8 cellular contexts compared by ENCODE assay signal in genomic region chr18:48834421-48835011, GRCh38.
DNase-seq lines count a peak whose midpoint lies in the region; ATAC-seq and TF ChIP-seq lines count a peak whose summit lies in the region.

No MANE protein-coding gene starts in this region.

- ATAC-seq in HG03432 (IDR thresholded peaks at IDR 0.05; ENCODE audit: unreplicated experiment) (peak; percentile 68), T-cell (replicated peaks in 1 of 4) (peak; percentile 78 to 83 (median 82))

- H3K4me3 ChIP-seq in adipocyte (ENCODE audit: low read length) (no peak overlapping the region), hepatocyte (no peak overlapping the region)

- peak overlapping the region; percentile 41 for H3K4me2 ChIP-seq in hepatocyte

- H3K4me3 Mint-ChIP-seq in T-cell = peak overlapping the region; percentile 72 to 83 (median 79)

- H3K4me1 Mint-ChIP-seq in T-cell = peaks cover 80 to 99% (median 84%) of the 10 kb centered on the region in 3 donors

- 68% methylated on average over 18 of the region's 18 CpGs for WGBS in hepatocyte (ENCODE audit: low lambda C conversion rate, missing lambda C conversion rate)

- DNase-seq in AG08395 (ENCODE audit: low spot score) (peak; percentile 93), GM19240 (ENCODE audit: insufficient read length, low spot score) (peak; percentile 69), T-cell (peak; percentile 37 to 72 (median 55)), adipocyte (ENCODE audit: low read depth) (peak; percentile 93), hepatocyte (ENCODE audit: low spot score) (no peak), NCI-H1436 treated with DMSO at 0.1 percent for 48 hours (lab: John Stamatoyannopoulos, UW) (no peak)
- peak; percentile 24 to 71 (median 40) for DNase-seq in stimulated activated CD4-positive, alpha-beta T cell treated with anti-CD3 and anti-CD28 coated beads, Interleukin-1b, Interleukin-23, amount 100 ng/mL, for 24 hours (ENCODE audit: low read depth in 4 of 4, low spot score in 1 of 4)

- H3K9me3 ChIP-seq in adipocyte (ENCODE audit: control insufficient read depth, low read length) = no peaks in the 10 kb centered on the region
- H3K9me3 ChIP-seq in hepatocyte (ENCODE audit: low read depth) = no peaks in the 10 kb centered on the region

- H3K4me1 ChIP-seq in adipocyte (ENCODE audit: control insufficient read depth, insufficient read depth, low read length) (peaks cover 31% of the 10 kb centered on the region), hepatocyte (ENCODE audit: insufficient read depth) (peaks cover 55% of the 10 kb centered on the region)

- peak overlapping the region; percentile 88 to 97 for H3K27ac Mint-ChIP-seq in T-cell

- H3K27me3 Mint-ChIP-seq in T-cell = no peaks in the 10 kb centered on the region

- no peaks in the 10 kb centered on the region for H4K20me1 ChIP-seq in hepatocyte (ENCODE audit: insufficient read depth, poor library complexity, severe bottlenecking)

- POLR2A ChIA-PET in T-cell (lab: Charles Lee) = interaction anchor here in 1 of 2 donors (0.6 to 1.1 kb wide), 3 partner anchors 9 to 20 kb away, joined by 5 to 11 read pairs (median 5); no protein-coding TSS in a partner anchor

- no peaks in the 10 kb centered on the region for H3K36me3 Mint-ChIP-seq in T-cell

- H2AFZ ChIP-seq in hepatocyte = no peak overlapping the region

- CTCF ChIA-PET in T-cell (lab: Charles Lee) = interaction anchor here (0.8 to 1.0 kb wide), 4 partner anchors 18 to 34 kb away, joined by 3 to 4 read pairs (median 3); no protein-coding TSS in a partner anchor

- H3K27ac ChIP-seq in hepatocyte = peak overlapping the region; percentile 77

- H3K79me2 ChIP-seq in hepatocyte = peaks cover 13% of the 10 kb centered on the region

- H3K9me2 ChIP-seq in hepatocyte (replicated peaks; ENCODE audit: insufficient read depth) = no peaks in the 10 kb centered on the region

- H3K9ac ChIP-seq in adipocyte (ENCODE audit: low read length) = peak overlapping the region; percentile 8

- H3K36me3 ChIP-seq in adipocyte (ENCODE audit: control insufficient read depth, insufficient read depth, low read length, severe bottlenecking) = peaks cover 5% of the 10 kb centered on the region
- H3K36me3 ChIP-seq in hepatocyte (replicated peaks; ENCODE audit: insufficient read depth, low read depth) = no peaks in the 10 kb centered on the region

- H3K9me3 Mint-ChIP-seq in T-cell = no peaks in the 10 kb centered on the region

- H3K27me3 ChIP-seq in adipocyte (replicated peaks; ENCODE audit: control insufficient read depth, insufficient read depth, low read length) (no peaks in the 10 kb centered on the region), hepatocyte (no peaks in the 10 kb centered on the region)

- no peak for TF ChIP-seq CTCF in hepatocyte (IDR thresholded peaks at IDR 0.05; ENCODE audit: poor library complexity)

Comparison
In these comparisons a context has a peak if more than half of its experiments do, and no peak if none do; other contexts are left out.
1. DNase-seq: peak in AG08395 (single experiment), GM19240 (single experiment), T-cell (34 of 34), adipocyte (single experiment) and stimulated activated CD4-positive, alpha-beta T cell treated with anti-CD3 and anti-CD28 coated beads, Interleukin-1b, Interleukin-23, amount 100 ng/mL, for 24 hours (4 of 4); none in hepatocyte (single experiment) and NCI-H1436 treated with DMSO at 0.1 percent for 48 hours (single experiment).